In the genomic region with DNA sequence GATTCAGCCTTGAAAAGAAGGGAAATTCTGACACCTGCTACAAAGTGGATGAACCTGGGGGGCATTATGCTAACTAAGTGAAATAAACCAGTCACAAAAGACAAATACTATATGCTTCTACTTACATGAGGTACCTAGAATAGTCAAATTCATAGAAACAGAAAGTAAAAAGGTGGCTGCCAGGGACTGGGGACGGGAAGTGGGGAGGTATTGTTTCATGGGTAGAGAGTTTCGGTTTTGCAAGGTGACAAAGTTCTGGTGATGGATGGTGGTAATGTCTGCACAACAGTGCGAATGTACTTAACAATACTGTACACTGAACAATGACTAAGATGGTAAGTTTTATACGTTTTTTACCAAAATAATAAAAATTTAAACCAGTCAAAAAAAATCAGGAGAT, we compare ENCODE assay signal across 8 cellular contexts. TPM values are rescaled to one million over a fixed set of nuclear protein-coding genes. Genes with fewer than 3 reads are reported as not detected.
DNase-seq lines count a peak whose midpoint lies in the region; ATAC-seq and TF ChIP-seq lines count a peak whose summit lies in the region.

No MANE protein-coding gene starts in this region.

- peak overlapping the region; percentile 96 for H3K27ac Mint-ChIP-seq in activated CD8-positive, alpha-beta memory T cell treated with anti-CD3 and anti-CD28 coated beads, Interleukin-2, amount 10 ng/mL, durations not matched to agents 7 days and 5 days

- peak overlapping the region; percentile 62 to 93 for H3K27ac ChIP-seq in left lung
- H3K27ac ChIP-seq in thyroid gland = peak overlapping the region; percentile 0 to 59 (median 53)

- no peaks in the 10 kb centered on the region for H3K27me3 Mint-ChIP-seq in activated CD8-positive, alpha-beta memory T cell treated with anti-CD3 and anti-CD28 coated beads, Interleukin-2, amount 10 ng/mL, durations not matched to agents 7 days and 5 days

- no peaks in the 10 kb centered on the region for H3K9me3 Mint-ChIP-seq in activated CD8-positive, alpha-beta memory T cell treated with anti-CD3 and anti-CD28 coated beads, Interleukin-2, amount 10 ng/mL, durations not matched to agents 7 days and 5 days (ENCODE audit: low read depth)

- H3K4me1 ChIP-seq in left lung (peaks cover 30 to 65% of the 10 kb centered on the region in 2 donors), thyroid gland (peaks cover 27 to 42% of the 10 kb centered on the region in 2 donors)

- CTCF ChIA-PET in activated CD8-positive, alpha-beta memory T cell treated with anti-CD3 and anti-CD28 coated beads, Interleukin-2, amount 10 ng/mL, durations not matched to agents 7 days and 5 days (lab: Charles Lee) = interaction anchor here (1.1 to 2.8 kb wide), 2 partner anchors 47 to 135 kb away, joined by 4 to 16 read pairs; partner anchors contain the start of genes CIB1 and GDPGP1

- peaks cover 73% of the 10 kb centered on the region for H3K4me1 Mint-ChIP-seq in activated CD8-positive, alpha-beta memory T cell treated with anti-CD3 and anti-CD28 coated beads, Interleukin-2, amount 10 ng/mL, durations not matched to agents 7 days and 5 days

- ATAC-seq in activated CD8-positive, alpha-beta memory T cell treated with anti-CD3 and anti-CD28 coated beads, Interleukin-2, amount 10 ng/mL, durations not matched to agents 7 days and 5 days = peak; percentile 59
- ATAC-seq in HG03342 (IDR thresholded peaks at IDR 0.05; ENCODE audit: unreplicated experiment) (peak; percentile 50), left lung (no peak), sciatic nerve (no peak)

- TF ChIP-seq POLR2A in thyroid gland (IDR thresholded peaks at IDR 0.05) = no peak

- H3K27me3 ChIP-seq in left lung (no peaks in the 10 kb centered on the region), thyroid gland (no peaks in the 10 kb centered on the region)

- TF ChIP-seq CTCF in left lung (IDR thresholded peaks at IDR 0.05) = no peak
- TF ChIP-seq CTCF in thyroid gland (IDR thresholded peaks at IDR 0.05) = no peak

- H3K36me3 ChIP-seq in left lung (no peaks in the 10 kb centered on the region), thyroid gland (no peaks in the 10 kb centered on the region)

- peak; percentile 89 for DNase-seq in activated CD8-positive, alpha-beta memory T cell treated with anti-CD3 and anti-CD28 coated beads, Interleukin-2, amount 10 ng/mL, durations not matched to agents 7 days and 5 days
- DNase-seq in activated CD8-positive, alpha-beta memory T cell treated with anti-CD3 and anti-CD28 coated beads for 24 hours = no peak
- DNase-seq in activated CD4-positive, alpha-beta T cell treated with anti-CD3 and anti-CD28 coated beads, Interleukin-2, amount 50 U/mL, for 48 hours = peak; percentile 51 to 64
- DNase-seq in left lung = no peak
- DNase-seq in thyroid gland = no peak
- DNase-seq in DMS53 (lab: John Stamatoyannopoulos, UW) = no peak
- DNase-seq in sciatic nerve (ENCODE audit: low spot score) = no peak

- intact Hi-C loops in left lung (cut with DNase I) = no loop called here
- intact Hi-C loops in thyroid gland (cut with DNase I) = no loop called here
- intact Hi-C loops in sciatic nerve (cut with DNase I) = no loop called here

- WGBS in thyroid gland, 2 donors = 66 to 68% methylated on average over 4 of the region's 4 CpGs

- H3K4me3 ChIP-seq in left lung (no peak overlapping the region), thyroid gland (replicated peaks in 1 of 3) (no peak overlapping the region)

- peak overlapping the region; percentile 79 for H3K4me3 Mint-ChIP-seq in activated CD8-positive, alpha-beta memory T cell treated with anti-CD3 and anti-CD28 coated beads, Interleukin-2, amount 10 ng/mL, durations not matched to agents 7 days and 5 days

- H3K9me3 ChIP-seq in left lung (no peaks in the 10 kb centered on the region), thyroid gland (no peaks in the 10 kb centered on the region)

- peaks cover 35% of the 10 kb centered on the region for H3K36me3 Mint-ChIP-seq in activated CD8-positive, alpha-beta memory T cell treated with anti-CD3 and anti-CD28 coated beads, Interleukin-2, amount 10 ng/mL, durations not matched to agents 7 days and 5 days

RNA-seq across cellular contexts. Expression of gene IDH2, which starts 4.8 kb away (rescaled TPM):
- total RNA-seq in activated CD8-positive, alpha-beta memory T cell treated with anti-CD3 and anti-CD28 coated beads, Interleukin-2, amount 10 ng/mL, durations not matched to agents 7 days and 5 days = 100 to 1,000 TPM; 196 to 293 TPM
- 10 to 100 TPM; 92.7 to 95.3 TPM for total RNA-seq in left lung
- 10 to 100 TPM; 29.4 to 49.6 (median 33.5) TPM for total RNA-seq in thyroid gland
- total RNA-seq in sciatic nerve = 18.5 TPM

Comparison
In these comparisons a context has a peak if more than half of its experiments do, and no peak if none do; other contexts are left out.
1. DNase-seq: peak in activated CD8-positive, alpha-beta memory T cell treated with anti-CD3 and anti-CD28 coated beads, Interleukin-2, amount 10 ng/mL, durations not matched to agents 7 days and 5 days (single experiment) and activated CD4-positive, alpha-beta T cell treated with anti-CD3 and anti-CD28 coated beads, Interleukin-2, amount 50 U/mL, for 48 hours (2 of 2); none in activated CD8-positive, alpha-beta memory T cell treated with anti-CD3 and anti-CD28 coated beads for 24 hours (single experiment), left lung (0 of 2), thyroid gland (0 of 2), DMS53 (single experiment) and sciatic nerve (single experiment).
2. ATAC-seq: peak in activated CD8-positive, alpha-beta memory T cell treated with anti-CD3 and anti-CD28 coated beads, Interleukin-2, amount 10 ng/mL, durations not matched to agents 7 days and 5 days (single experiment) and HG03342 (single experiment); none in left lung (single experiment) and sciatic nerve (single experiment).